20 cellular contexts compared by ENCODE assay signal in the genomic region with DNA sequence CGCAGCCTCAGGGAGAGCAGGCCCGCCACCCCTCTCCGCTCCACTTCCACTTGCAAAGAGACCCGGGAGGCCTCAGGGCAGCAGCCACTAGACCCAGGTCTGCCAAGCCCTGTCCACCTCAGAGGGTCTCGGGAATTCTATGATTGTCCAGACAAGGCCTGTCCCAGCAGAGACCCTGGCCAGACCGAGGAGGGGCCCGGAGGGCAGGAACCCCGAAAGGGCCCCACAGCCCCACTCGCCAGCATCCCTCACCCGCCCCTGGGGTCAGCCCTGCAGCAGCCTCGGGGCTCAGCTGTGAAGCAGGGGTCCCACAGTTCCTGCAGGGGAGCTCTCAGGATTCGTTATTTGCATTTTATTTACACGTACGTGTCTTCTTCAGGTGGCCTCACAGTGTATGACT.
DNase-seq lines count a peak whose midpoint lies in the region; ATAC-seq and TF ChIP-seq lines count a peak whose summit lies in the region.
"Had no signal": no experiment of that assay in that cellular context is flagged by ENCODE, and none has a peak within 500 bp of the region (broad histone marks: within the 10 kb centered on the region; RNA-seq: fewer than 3 reads in every experiment).

No MANE protein-coding gene starts in this region.

- DNase-seq in activated CD4-positive, alpha-beta T cell treated with anti-CD3 and anti-CD28 coated beads, Interleukin-2, amount 10 ng/mL, durations not matched to agents 24 days and 14 days: peak; percentile 47
- DNase-seq in activated CD4-positive, alpha-beta T cell treated with anti-CD3 and anti-CD28 coated beads, Interleukin-2, amount 10 ng/mL, durations not matched to agents 7 days and 5 days: no peak
- DNase-seq in GM13977 (ENCODE audit: low spot score): peak; percentile 12
- peak; percentile 51 for DNase-seq in islet precursor cell
- DNase-seq in sigmoid colon: peak; percentile 43
- DNase-seq in NCI-H510A (lab: John Stamatoyannopoulos, UW): no peak
- DNase-seq: CD8-positive, alpha-beta T cell; DMS79 treated with DMSO at 0.1 percent for 48 hours; Kasumi-1; MM.1S; NCI-H1092 treated with DMSO at 0.1 percent for 48 hours; NCI-H2081 treated with DMSO at 0.1 percent for 48 hours; NCI-H524 had no signal

- TF ChIP-seq POLR2A in sigmoid colon (IDR thresholded peaks at IDR 0.05): no peak

- 90 to 91% methylated on average over 14 of the region's 14 CpGs for WGBS in sigmoid colon, 2 donors

- ATAC-seq in GM21515 (IDR thresholded peaks at IDR 0.05; ENCODE audit: unreplicated experiment): no peak
- ATAC-seq in GM21447 (IDR thresholded peaks at IDR 0.05; ENCODE audit: unreplicated experiment): no peak
- ATAC-seq: CD8-positive, alpha-beta T cell; GM12878 had no signal

- TF ChIP-seq EP300 in sigmoid colon (IDR thresholded peaks at IDR 0.05): no peak

- H3K4me1 Mint-ChIP-seq in activated CD4-positive, alpha-beta T cell treated with anti-CD3 and anti-CD28 coated beads, Interleukin-2, amount 10 ng/mL, durations not matched to agents 24 days and 14 days: no peaks in the 10 kb centered on the region
- no peaks in the 10 kb centered on the region for H3K4me1 Mint-ChIP-seq in activated CD4-positive, alpha-beta T cell treated with anti-CD3 and anti-CD28 coated beads, Interleukin-2, amount 10 ng/mL, durations not matched to agents 7 days and 5 days
- H3K4me1 Mint-ChIP-seq: IgD-negative memory B cell had no signal

- no peaks in the 10 kb centered on the region for H3K27me3 ChIP-seq in sigmoid colon

- CTCF ChIA-PET in activated CD4-positive, alpha-beta T cell treated with anti-CD3 and anti-CD28 coated beads, Interleukin-2, amount 10 ng/mL, durations not matched to agents 7 days and 5 days (lab: Charles Lee): no interaction called here

- no peaks in the 10 kb centered on the region for H3K27me3 Mint-ChIP-seq in activated CD4-positive, alpha-beta T cell treated with anti-CD3 and anti-CD28 coated beads, Interleukin-2, amount 10 ng/mL, durations not matched to agents 24 days and 14 days
- peaks cover 3% of the 10 kb centered on the region for H3K27me3 Mint-ChIP-seq in activated CD4-positive, alpha-beta T cell treated with anti-CD3 and anti-CD28 coated beads, Interleukin-2, amount 10 ng/mL, durations not matched to agents 7 days and 5 days
- H3K27me3 Mint-ChIP-seq: IgD-negative memory B cell had no signal

- H3K4me1 ChIP-seq in sigmoid colon: no peaks in the 10 kb centered on the region
- H3K4me1 ChIP-seq: HAP-1 had no signal

- no peaks in the 10 kb centered on the region for H3K9me3 ChIP-seq in sigmoid colon
- H3K9me3 ChIP-seq: HAP-1 had no signal

- H3K9me3 Mint-ChIP-seq in activated CD4-positive, alpha-beta T cell treated with anti-CD3 and anti-CD28 coated beads, Interleukin-2, amount 10 ng/mL, durations not matched to agents 24 days and 14 days: peaks cover 6% of the 10 kb centered on the region
- peaks cover 12% of the 10 kb centered on the region for H3K9me3 Mint-ChIP-seq in activated CD4-positive, alpha-beta T cell treated with anti-CD3 and anti-CD28 coated beads, Interleukin-2, amount 10 ng/mL, durations not matched to agents 7 days and 5 days
- H3K9me3 Mint-ChIP-seq: CD8-positive, alpha-beta T cell; IgD-negative memory B cell had no signal

- H3K4me3 Mint-ChIP-seq in activated CD4-positive, alpha-beta T cell treated with anti-CD3 and anti-CD28 coated beads, Interleukin-2, amount 10 ng/mL, durations not matched to agents 24 days and 14 days: no peak overlapping the region
- H3K4me3 Mint-ChIP-seq in activated CD4-positive, alpha-beta T cell treated with anti-CD3 and anti-CD28 coated beads, Interleukin-2, amount 10 ng/mL, durations not matched to agents 7 days and 5 days: no peak overlapping the region
- H3K4me3 Mint-ChIP-seq: CD8-positive, alpha-beta T cell; IgD-negative memory B cell had no signal

- no peak overlapping the region for H3K27ac Mint-ChIP-seq in activated CD4-positive, alpha-beta T cell treated with anti-CD3 and anti-CD28 coated beads, Interleukin-2, amount 10 ng/mL, durations not matched to agents 24 days and 14 days
- H3K27ac Mint-ChIP-seq in activated CD4-positive, alpha-beta T cell treated with anti-CD3 and anti-CD28 coated beads, Interleukin-2, amount 10 ng/mL, durations not matched to agents 7 days and 5 days: no peak overlapping the region
- H3K27ac Mint-ChIP-seq: CD8-positive, alpha-beta T cell; IgD-negative memory B cell had no signal

- no peaks in the 10 kb centered on the region for H3K36me3 Mint-ChIP-seq in activated CD4-positive, alpha-beta T cell treated with anti-CD3 and anti-CD28 coated beads, Interleukin-2, amount 10 ng/mL, durations not matched to agents 24 days and 14 days (ENCODE audit: low read depth)
- no peaks in the 10 kb centered on the region for H3K36me3 Mint-ChIP-seq in activated CD4-positive, alpha-beta T cell treated with anti-CD3 and anti-CD28 coated beads, Interleukin-2, amount 10 ng/mL, durations not matched to agents 7 days and 5 days (ENCODE audit: low read depth)
- H3K36me3 Mint-ChIP-seq: CD8-positive, alpha-beta T cell; IgD-negative memory B cell had no signal

- TF ChIP-seq CTCF in GM13977 (IDR thresholded peaks at IDR 0.05; ENCODE audit: extremely low read depth, insufficient read depth, missing control alignments): no peak
- TF ChIP-seq CTCF in sigmoid colon (IDR thresholded peaks at IDR 0.05): no peak

- no peak overlapping the region for H3K27ac ChIP-seq in sigmoid colon
- H3K27ac ChIP-seq: 22Rv1, HL-60 had no signal

- POLR2A ChIA-PET in activated CD4-positive, alpha-beta T cell treated with anti-CD3 and anti-CD28 coated beads, Interleukin-2, amount 10 ng/mL, durations not matched to agents 7 days and 5 days (lab: Charles Lee): no interaction called here

- no peaks in the 10 kb centered on the region for H3K36me3 ChIP-seq in sigmoid colon
- H3K36me3 ChIP-seq: HAP-1 had no signal

- H3K4me3 ChIP-seq in sigmoid colon: no peak overlapping the region
- H3K4me3 ChIP-seq: GM12878, HAP-1 had no signal

- intact Hi-C loops in activated CD4-positive, alpha-beta T cell treated with anti-CD3 and anti-CD28 coated beads, Interleukin-2, amount 10 ng/mL, durations not matched to agents 24 days and 14 days (cut with micrococcal nuclease): no loop called here
- intact Hi-C loops in sigmoid colon (cut with DNase I): no loop called here

- in situ Hi-C loops in GM13977 (cut with MboI; ENCODE audit: low pct_unique_long_range_greater_than_20kb, low sequenced_read_pairs, unreplicated experiment): no loop called here

Comparison
In these comparisons a context has a peak if more than half of its experiments do, and no peak if none do; other contexts are left out.
1. DNase-seq: peak in activated CD4-positive, alpha-beta T cell treated with anti-CD3 and anti-CD28 coated beads, Interleukin-2, amount 10 ng/mL, durations not matched to agents 24 days and 14 days (single experiment), GM13977 (single experiment), islet precursor cell (single experiment) and sigmoid colon (single experiment); none in activated CD4-positive, alpha-beta T cell treated with anti-CD3 and anti-CD28 coated beads, Interleukin-2, amount 10 ng/mL, durations not matched to agents 7 days and 5 days (single experiment) and NCI-H510A (single experiment).